ENCODE assay signal across 20 cellular contexts in genomic region chr9:35042891-35043545, GRCh38. TPM values are rescaled to one million over a fixed set of nuclear protein-coding genes. Genes with fewer than 3 reads are reported as not detected.
DNase-seq lines count a peak whose midpoint lies in the region; ATAC-seq and TF ChIP-seq lines count a peak whose summit lies in the region.
"Had no signal": no experiment of that assay in that cellular context is flagged by ENCODE, and none has a peak within 500 bp of the region (broad histone marks: within the 10 kb centered on the region; RNA-seq: fewer than 3 reads in every experiment).

No MANE protein-coding gene starts in this region.

- no peaks in the 10 kb centered on the region for H3K4me1 ChIP-seq in HEK293 (ENCODE audit: control insufficient read depth, insufficient read depth, low read length)

- CTCF ChIA-PET in HEK293 (lab: Yijun Ruan, JAX), result interaction anchor here (0.5 to 1.4 kb wide), 4 partner anchors 8 to 176 kb away, joined by 3 to 4 read pairs (median 3); no protein-coding TSS in a partner anchor

- no peaks in the 10 kb centered on the region for H3K9me3 Mint-ChIP-seq in activated CD4-positive, alpha-beta T cell treated with anti-CD3 and anti-CD28 coated beads, Interleukin-2, amount 10 ng/mL, durations not matched to agents 24 days and 14 days
- no peaks in the 10 kb centered on the region for H3K9me3 Mint-ChIP-seq in effector memory CD8-positive, alpha-beta T cell
- H3K9me3 Mint-ChIP-seq: CD4-positive, alpha-beta memory T cell; GM23338 had no signal

- H3K36me3 ChIP-seq in HEK293 (ENCODE audit: control insufficient read depth in 2 of 2, insufficient read depth in 1 of 2, low read length in 2 of 2), result peaks cover 0 to 9% of the 10 kb centered on the region in 2 experiments; a peak in 1 of 3 replicates

- H3K4me3 Mint-ChIP-seq in activated CD4-positive, alpha-beta T cell treated with anti-CD3 and anti-CD28 coated beads, Interleukin-2, amount 10 ng/mL, durations not matched to agents 24 days and 14 days, result no peak overlapping the region
- H3K4me3 Mint-ChIP-seq in effector memory CD8-positive, alpha-beta T cell, result no peak overlapping the region
- H3K4me3 Mint-ChIP-seq: B cell, GM23338 had no signal

- no peak overlapping the region for H3K27ac ChIP-seq in HEK293 (ENCODE audit: extremely low read depth, low read depth, low read length)
- H3K27ac ChIP-seq: 22Rv1 had no signal

- no peak for ATAC-seq in effector memory CD8-positive, alpha-beta T cell (replicated peaks)
- ATAC-seq: PC-3 had no signal

- H3K36me3 Mint-ChIP-seq in activated CD4-positive, alpha-beta T cell treated with anti-CD3 and anti-CD28 coated beads, Interleukin-2, amount 10 ng/mL, durations not matched to agents 24 days and 14 days (ENCODE audit: low read depth), result peaks cover 18% of the 10 kb centered on the region
- peaks cover 34% of the 10 kb centered on the region for H3K36me3 Mint-ChIP-seq in effector memory CD8-positive, alpha-beta T cell (ENCODE audit: insufficient read depth)

- no peaks in the 10 kb centered on the region for H3K4me1 Mint-ChIP-seq in activated CD4-positive, alpha-beta T cell treated with anti-CD3 and anti-CD28 coated beads, Interleukin-2, amount 10 ng/mL, durations not matched to agents 24 days and 14 days
- H3K4me1 Mint-ChIP-seq in effector memory CD8-positive, alpha-beta T cell (ENCODE audit: low read depth in 2 of 2), result peaks cover 0 to 2% of the 10 kb centered on the region in 2 donors

- H3K9me3 ChIP-seq in HEK293 (ENCODE audit: control insufficient read depth, insufficient read depth, low read depth, low read length), result no peaks in the 10 kb centered on the region

- H3K4me3 ChIP-seq in HEK293 (ENCODE audit: low read depth, low read length), result no peak overlapping the region
- H3K4me3 ChIP-seq: GM23338 had no signal

- POLR2A ChIA-PET in HEK293 (lab: Yijun Ruan, JAX), result no interaction called here

- no peaks in the 10 kb centered on the region for H3K27me3 Mint-ChIP-seq in activated CD4-positive, alpha-beta T cell treated with anti-CD3 and anti-CD28 coated beads, Interleukin-2, amount 10 ng/mL, durations not matched to agents 24 days and 14 days
- H3K27me3 Mint-ChIP-seq in effector memory CD8-positive, alpha-beta T cell, result no peaks in the 10 kb centered on the region
- H3K27me3 Mint-ChIP-seq: B cell; CD4-positive, alpha-beta memory T cell had no signal

- TF ChIP-seq CTCF in HEK293 (tag by site-specific recombination; IDR thresholded peaks at IDR 0.05), result no peak

- intact Hi-C loops in activated CD4-positive, alpha-beta T cell treated with anti-CD3 and anti-CD28 coated beads, Interleukin-2, amount 10 ng/mL, durations not matched to agents 24 days and 14 days (cut with micrococcal nuclease), result no loop called here

- no peak for DNase-seq in activated CD4-positive, alpha-beta T cell treated with anti-CD3 and anti-CD28 coated beads, Interleukin-2, amount 10 ng/mL, durations not matched to agents 24 days and 14 days
- DNase-seq in activated CD4-positive, alpha-beta T cell treated with anti-CD3 and anti-CD28 coated beads for 48 hours, result no peak
- DNase-seq in effector memory CD8-positive, alpha-beta T cell, result no peak
- DNase-seq in mesenteric fat pad (ENCODE audit: low spot score) (peak; percentile 24), NAMALWA (ENCODE audit: low spot score) (no peak), NCI-H82 (lab: John Stamatoyannopoulos, UW) (no peak), MV-4-11 (lab: John Stamatoyannopoulos, UW) (no peak)
- DNase-seq: Calu3; CD4-positive, alpha-beta memory T cell; GF-D8; NCI-H1694 treated with DMSO at 0.1 percent for 48 hours; NCI-H2107; NCI-H510A; NCI-H774; RPMI8226 had no signal

- H3K27ac Mint-ChIP-seq in activated CD4-positive, alpha-beta T cell treated with anti-CD3 and anti-CD28 coated beads, Interleukin-2, amount 10 ng/mL, durations not matched to agents 24 days and 14 days, result peak overlapping the region; percentile 19
- H3K27ac Mint-ChIP-seq in effector memory CD8-positive, alpha-beta T cell, result peak overlapping the region; percentile 6 to 27
- H3K27ac Mint-ChIP-seq: B cell had no signal

TF ChIP-seq in HEK293, 187 proteins besides CTCF, POLR2A, EP300 and RAD21:
- TF ChIP-seq ZNF155 (tag by site-specific recombination; IDR thresholded peaks at IDR 0.05), result no peak
- no peak for TF ChIP-seq ZNF677 (tag by site-specific recombination; IDR thresholded peaks at IDR 0.05)
- peak; percentile 67; the same call in 1 of the 2 replicates for TF ChIP-seq SCRT1 (tag by site-specific recombination; IDR thresholded peaks at IDR 0.05; ENCODE audit: borderline replicate concordance)
- peak; percentile 21; the same call in 1 of the 2 replicates for TF ChIP-seq GLIS1 (tag by site-specific recombination; IDR thresholded peaks at IDR 0.05)
- TF ChIP-seq SCRT2 (tag by site-specific recombination; IDR thresholded peaks at IDR 0.05), result peak; percentile 78
- TF ChIP-seq TRIM28 (IDR thresholded peaks at IDR 0.05; ENCODE audit: borderline replicate concordance, low read length), result no peak
- no peak for TF ChIP-seq ZNF211 (tag by site-specific recombination; IDR thresholded peaks at IDR 0.05; ENCODE audit: low read depth)

RNA-seq across cellular contexts. Expression of gene VCP, which starts 29.4 kb away (rescaled TPM):
- total RNA-seq in activated CD4-positive, alpha-beta T cell treated with anti-CD3 and anti-CD28 coated beads, Interleukin-2, amount 10 ng/mL, durations not matched to agents 24 days and 14 days, result 335 and 343 TPM in 2 replicates
- 280 TPM for total RNA-seq in mesenteric fat pad

RNA-seq across cellular contexts. Expression of gene FANCG, which starts 36.7 kb away (rescaled TPM):
- total RNA-seq in activated CD4-positive, alpha-beta T cell treated with anti-CD3 and anti-CD28 coated beads, Interleukin-2, amount 10 ng/mL, durations not matched to agents 24 days and 14 days, result 114 and 122 TPM in 2 replicates
- 11.3 TPM for total RNA-seq in mesenteric fat pad

RNA-seq across cellular contexts. Expression of gene PIGO, which starts 53.4 kb away (rescaled TPM):
- total RNA-seq in activated CD4-positive, alpha-beta T cell treated with anti-CD3 and anti-CD28 coated beads, Interleukin-2, amount 10 ng/mL, durations not matched to agents 24 days and 14 days, result 32.5 and 37.2 TPM in 2 replicates
- 15.2 TPM for total RNA-seq in mesenteric fat pad

RNA-seq across cellular contexts. Expression of gene DNAJB5, which starts 53.5 kb away (rescaled TPM):
- 7.7 and 10.6 TPM in 2 replicates for total RNA-seq in activated CD4-positive, alpha-beta T cell treated with anti-CD3 and anti-CD28 coated beads, Interleukin-2, amount 10 ng/mL, durations not matched to agents 24 days and 14 days
- total RNA-seq in mesenteric fat pad, result 8.0 TPM

RNA-seq across cellular contexts. Expression of gene STOML2, which starts 59.9 kb away (rescaled TPM):
- 258 and 262 TPM in 2 replicates for total RNA-seq in activated CD4-positive, alpha-beta T cell treated with anti-CD3 and anti-CD28 coated beads, Interleukin-2, amount 10 ng/mL, durations not matched to agents 24 days and 14 days
- 95.4 TPM for total RNA-seq in mesenteric fat pad
